In genomic region chr14:100236873-100237272, GRCh38 we compare ENCODE assay signal across 9 cellular contexts. TPM values are rescaled to one million over a fixed set of nuclear protein-coding genes. Genes with fewer than 3 reads are reported as not detected.
A peak's percentile ranks its signal among the peaks of the same experiment; 100 is the strongest.
DNase-seq lines count a peak whose midpoint lies in the region; ATAC-seq, FAIRE-seq and TF ChIP-seq lines count a peak whose summit lies in the region.
"Had no signal": no experiment of that assay in that cellular context is flagged by ENCODE, and none has a peak within 500 bp of the region (broad histone marks: within the 10 kb centered on the region; RNA-seq: fewer than 3 reads in every experiment).

No MANE protein-coding gene starts in this region.

- peak overlapping the region; percentile 98 for H3K9ac ChIP-seq in PC-3 (ENCODE audit: low read length)

- intact Hi-C loops in PC-3 (cut with micrococcal nuclease) = no loop called here
- intact Hi-C loops in esophagus muscularis mucosa (cut with DNase I) = loop anchor here (2.0 kb wide), 1 partner anchor 22 kb away; no protein-coding TSS in a partner anchor
- intact Hi-C loops in sigmoid colon (cut with DNase I) = loop anchor here (2.0 kb wide), 1 partner anchor 44 kb away; no protein-coding TSS in a partner anchor

- TF ChIP-seq CTCF in PC-3 (conservative IDR thresholded peaks at IDR 0.05; ENCODE audit: low read depth, low read length) = no peak
- TF ChIP-seq CTCF in esophagus muscularis mucosa (IDR thresholded peaks at IDR 0.05) = no peak
- no peak for TF ChIP-seq CTCF in sigmoid colon (IDR thresholded peaks at IDR 0.05)

- FAIRE-seq in GM18507 (lab: Jason Lieb, UNC) = peak; percentile 53
- FAIRE-seq: endometrium had no signal

- peaks cover 9% of the 10 kb centered on the region for H3K4me1 ChIP-seq in PC-3 (ENCODE audit: insufficient read depth, low read length)
- peaks cover 27 to 46% (median 38%) of the 10 kb centered on the region in 4 donors for H3K4me1 ChIP-seq in esophagus muscularis mucosa
- peaks cover 0 to 31% (median 30%) of the 10 kb centered on the region in 4 donors for H3K4me1 ChIP-seq in sigmoid colon

- peaks cover 32% of the 10 kb centered on the region for H4K20me1 ChIP-seq in PC-3 (ENCODE audit: low read length)

- no peaks in the 10 kb centered on the region for H3K9me3 ChIP-seq in PC-3 (ENCODE audit: low read length)
- no peaks in the 10 kb centered on the region for H3K9me3 ChIP-seq in esophagus muscularis mucosa
- H3K9me3 ChIP-seq in sigmoid colon = no peaks in the 10 kb centered on the region

- POLR2A ChIA-PET in PC-3 (lab: Charles Lee; ENCODE audit: unreplicated experiment) = no interaction called here

- H3K27me3 ChIP-seq in PC-3 (ENCODE audit: low read length) (no peaks in the 10 kb centered on the region), esophagus muscularis mucosa (no peaks in the 10 kb centered on the region), sigmoid colon (no peaks in the 10 kb centered on the region)

- DNase-seq in GM18507 (ENCODE audit: extremely low spot score, insufficient read length, low read depth) (no peak), PC-3 (no peak), esophagus muscularis mucosa (ENCODE audit: extremely low spot score) (no peak), sigmoid colon (no peak), NCI-H1417 treated with DMSO at 0.1 percent for 48 hours (lab: John Stamatoyannopoulos, UW) (no peak), NCI-H2227 (lab: John Stamatoyannopoulos, UW; ENCODE audit: unreplicated experiment) (no peak)
- DNase-seq in activated CD4-positive, CD25-positive, alpha-beta regulatory T cell (lab: John Stamatoyannopoulos, UW) = no peak
- DNase-seq: stimulated activated CD4-positive, alpha-beta T cell treated with anti-CD3 and anti-CD28 coated beads, Interleukin-4, amount 100 ng/mL, for 24 hours had no signal

- CTCF ChIA-PET in PC-3 (lab: Charles Lee) = no interaction called here

- TF ChIP-seq POLR2A in esophagus muscularis mucosa (IDR thresholded peaks at IDR 0.05; ENCODE audit: low read depth) (no peak), sigmoid colon (IDR thresholded peaks at IDR 0.05) (no peak)

- TF ChIP-seq EP300 in esophagus muscularis mucosa (IDR thresholded peaks at IDR 0.05) (no peak), sigmoid colon (IDR thresholded peaks at IDR 0.05) (no peak)

- H3K4me2 ChIP-seq in PC-3 (ENCODE audit: low read length) = peak overlapping the region; percentile 89

- peaks cover 86% of the 10 kb centered on the region for H3K79me2 ChIP-seq in PC-3 (ENCODE audit: low read length)

- no peaks in the 10 kb centered on the region; the same call in none of the 2 replicates for H3K36me3 ChIP-seq in PC-3 (ENCODE audit: low read depth, low read length)
- H3K36me3 ChIP-seq in esophagus muscularis mucosa = peaks cover 0 to 5% (median 4%) of the 10 kb centered on the region in 4 donors
- H3K36me3 ChIP-seq in sigmoid colon = no peaks in the 10 kb centered on the region

- no TSS peak for BruUV-seq in PC-3 (replicated peaks; lab: Mats Ljungman, UMichigan)

- H3K27ac ChIP-seq in PC-3 (ENCODE audit: low read length) (no peak overlapping the region), esophagus muscularis mucosa (replicated peaks in 1 of 4) (peak overlapping the region in 1 of 4 donors; percentile 100), sigmoid colon (peak overlapping the region; percentile 7 to 100 (median 98))

- no peaks in the 10 kb centered on the region for H3K9me2 ChIP-seq in PC-3 (replicated peaks; ENCODE audit: low read length)

- no peak overlapping the region for H2AFZ ChIP-seq in PC-3 (ENCODE audit: low read length)

- peak overlapping the region; percentile 92 for H3K4me3 ChIP-seq in PC-3 (ENCODE audit: low read length)
- H3K4me3 ChIP-seq in esophagus muscularis mucosa = peak overlapping the region; percentile 77 to 100 (median 92)
- peak overlapping the region in 1 of 4 donors; percentile 98 for H3K4me3 ChIP-seq in sigmoid colon

- no peaks in the 10 kb centered on the region for H3F3A ChIP-seq in PC-3 (ENCODE audit: low read length, unreplicated experiment)

- no peak for ATAC-seq in PC-3

RNA-seq across cellular contexts. Expression of gene YY1, which starts 2.1 kb away (rescaled TPM):
- 64.1 and 88.4 TPM in 2 replicates for total RNA-seq in PC-3 (2014; rRNA removed)
- total RNA-seq in esophagus muscularis mucosa = 10 to 100 TPM; 54.8 to 83.4 (median 62.7) TPM
- 10 to 100 TPM; 53.9 to 61.5 (median 55.2) TPM for total RNA-seq in sigmoid colon
- polyA plus RNA-seq in sigmoid colon = 10 to 100 TPM; 26.7 to 46.7 (median 40.2) TPM
